Comparison of ENCODE assay signal across 8 cellular contexts in the genomic region with DNA sequence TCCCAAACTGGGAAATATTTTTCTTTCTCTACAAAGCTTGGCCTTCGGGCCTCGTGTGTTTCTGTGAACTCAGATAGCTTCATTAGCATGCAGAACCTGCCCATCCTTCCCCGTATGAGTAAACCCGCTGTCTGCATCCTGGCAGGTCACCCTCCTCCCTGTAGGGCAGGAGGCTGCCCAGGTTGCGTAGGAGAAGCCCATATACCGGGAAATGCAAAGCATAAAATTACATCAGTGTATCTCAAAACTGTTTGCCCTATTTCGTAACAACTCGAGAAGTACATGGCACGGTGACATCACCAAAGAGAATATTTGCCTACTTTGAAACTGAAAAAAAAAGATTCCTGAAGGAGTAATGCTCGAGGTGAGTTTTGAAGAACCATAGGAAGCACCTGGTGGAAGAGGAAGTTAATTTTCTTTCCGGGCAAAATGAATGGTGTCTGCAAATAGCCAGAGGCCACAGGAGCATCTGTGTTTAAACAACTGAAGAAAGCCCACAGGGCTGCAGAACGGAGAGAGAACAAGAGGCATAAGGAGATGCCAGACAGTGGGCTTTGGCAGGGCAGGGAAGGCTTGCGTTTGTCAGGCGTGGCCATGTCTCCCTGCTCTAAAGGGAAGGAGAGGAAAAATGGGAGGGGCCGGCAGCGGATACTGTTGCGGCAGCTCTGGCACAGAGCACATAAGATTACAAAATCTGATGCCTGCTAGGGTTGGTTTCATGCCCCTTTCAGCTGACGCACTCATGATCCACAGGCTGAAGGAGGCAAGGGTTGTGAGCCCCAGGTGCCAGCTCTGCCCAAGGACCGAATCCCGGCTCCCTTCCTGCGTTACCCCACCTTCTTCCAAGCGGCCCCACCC.
DNase-seq lines count a peak whose midpoint lies in the region; ATAC-seq and TF ChIP-seq lines count a peak whose summit lies in the region.

No MANE protein-coding gene starts in this region.

- H3K27me3 ChIP-seq in PC-3 (ENCODE audit: low read length) = no peaks in the 10 kb centered on the region

- peak overlapping the region; percentile 52 for H2AFZ ChIP-seq in PC-3 (ENCODE audit: low read length)

- intact Hi-C loops in PC-3 (cut with micrococcal nuclease) = no loop called here

- no peaks in the 10 kb centered on the region for H3K79me2 ChIP-seq in PC-3 (ENCODE audit: low read length)

- H3K9ac ChIP-seq in PC-3 (ENCODE audit: low read length) = no peak overlapping the region

- in situ Hi-C loops in GM13976 (cut with MboI; ENCODE audit: low sequenced_read_pairs, unreplicated experiment) = no loop called here

- BruUV-seq in PC-3 (replicated peaks; lab: Mats Ljungman, UMichigan) = no TSS peak

- no peaks in the 10 kb centered on the region for H3K9me2 ChIP-seq in PC-3 (replicated peaks; ENCODE audit: low read length)

- H3K4me2 ChIP-seq in PC-3 (ENCODE audit: low read length) = peak overlapping the region; percentile 61

- no peaks in the 10 kb centered on the region for H4K20me1 ChIP-seq in PC-3 (ENCODE audit: low read length)

- H3K9me3 ChIP-seq in PC-3 (ENCODE audit: low read length) = no peaks in the 10 kb centered on the region

- POLR2A ChIA-PET in PC-3 (lab: Charles Lee; ENCODE audit: unreplicated experiment) = no interaction called here

- peak; percentile 49 for ATAC-seq in PC-3
- no peak for ATAC-seq in GM18858 (IDR thresholded peaks at IDR 0.05; ENCODE audit: unreplicated experiment)

- DNase-seq in HT-29 (ENCODE audit: low spot score) (peak; percentile 60), PC-3 (peak; percentile 54), fibroblast of villous mesenchyme (ENCODE audit: low read depth) (peak; percentile 36), renal cortical epithelial cell (ENCODE audit: low read depth) (peak; percentile 48), OCI-M2 (lab: John Stamatoyannopoulos, UW; ENCODE audit: unreplicated experiment) (no peak), GM13976 (ENCODE audit: low spot score) (no peak)
- DNase-seq in effector CD4-positive, alpha-beta T cell = no peak

- TF ChIP-seq CTCF in PC-3 (conservative IDR thresholded peaks at IDR 0.05; ENCODE audit: low read depth, low read length) (no peak), fibroblast of villous mesenchyme (IDR thresholded peaks at IDR 0.05; ENCODE audit: insufficient read depth, low read depth, low read length) (no peak), GM13976 (IDR thresholded peaks at IDR 0.05; ENCODE audit: borderline replicate concordance, control extremely low read depth, extremely low read depth, insufficient read depth, missing control alignments) (no peak)

- H3K4me1 ChIP-seq in PC-3 (ENCODE audit: insufficient read depth, low read length) = peaks cover 7% of the 10 kb centered on the region; the same call in 1 of the 2 replicates

- no peaks in the 10 kb centered on the region for H3F3A ChIP-seq in PC-3 (ENCODE audit: low read length, unreplicated experiment)

- H3K4me3 ChIP-seq in PC-3 (ENCODE audit: low read length) = no peak overlapping the region; the same call in 1 of the 2 replicates
- H3K4me3 ChIP-seq in fibroblast of villous mesenchyme (ENCODE audit: low read depth, low read length) = no peak overlapping the region

- CTCF ChIA-PET in PC-3 (lab: Charles Lee) = interaction anchor here (0.6 kb wide), 1 partner anchor 315 kb away, joined by 8 read pairs; no protein-coding TSS in a partner anchor

- H3K27ac ChIP-seq in PC-3 (ENCODE audit: low read length) = peak overlapping the region; percentile 56

- H3K36me3 ChIP-seq in PC-3 (ENCODE audit: low read depth, low read length) = no peaks in the 10 kb centered on the region

Comparison
In these comparisons a context has a peak if more than half of its experiments do, and no peak if none do; other contexts are left out.
1. DNase-seq: peak in HT-29 (single experiment), PC-3 (single experiment), fibroblast of villous mesenchyme (single experiment) and renal cortical epithelial cell (single experiment); none in OCI-M2 (single experiment), effector CD4-positive, alpha-beta T cell (single experiment) and GM13976 (single experiment).